In the genomic region with DNA sequence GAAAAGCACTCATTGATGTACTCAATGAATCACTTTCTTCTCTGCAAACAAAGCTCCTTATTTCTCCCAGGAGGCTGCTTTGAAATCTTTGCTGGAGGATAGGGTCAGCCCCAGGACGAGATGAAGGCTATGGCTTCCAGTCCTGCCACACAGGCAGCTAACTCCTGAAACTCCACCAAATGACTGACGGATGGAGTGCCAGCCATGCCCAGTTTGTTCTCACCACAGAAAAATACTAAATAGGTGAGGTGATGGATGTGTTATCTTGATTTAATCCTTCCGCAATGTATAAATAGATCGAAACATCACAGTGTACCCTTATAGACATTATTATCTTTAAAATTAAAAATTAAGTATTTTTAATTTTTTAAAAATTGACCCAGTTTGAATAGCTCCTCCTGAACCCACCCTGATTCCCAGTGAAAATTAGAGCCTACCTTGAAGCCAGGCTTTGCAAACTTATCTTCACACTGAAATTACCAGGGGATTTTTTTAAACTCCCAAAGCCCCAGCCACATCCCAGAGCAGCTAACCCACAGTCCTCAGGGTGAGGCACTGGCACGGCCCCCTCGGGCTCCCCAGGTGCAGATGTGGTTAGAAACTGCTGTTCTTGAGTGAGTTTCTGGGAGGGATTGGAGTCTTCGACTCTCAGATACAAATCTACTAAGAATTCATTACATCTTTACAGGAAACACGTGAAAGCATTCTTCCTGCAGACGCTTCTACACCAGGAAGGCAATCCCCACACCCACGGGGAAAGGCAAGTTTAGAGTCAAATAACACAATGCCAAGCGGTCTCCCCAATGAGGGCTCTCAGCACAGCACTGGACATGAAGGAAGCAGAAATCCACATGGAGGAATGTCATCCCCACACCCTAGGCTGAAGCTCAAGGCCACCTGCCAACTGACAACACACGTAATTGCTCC, we compare ENCODE assay signal across 23 cellular contexts.
"Had no signal": no experiment of that assay in that cellular context is flagged by ENCODE, and none has a peak within 500 bp of the region (broad histone marks: within the 10 kb centered on the region; RNA-seq: fewer than 3 reads in every experiment).

No MANE protein-coding gene starts in this region.

- H3K4me3 ChIP-seq: esophagus squamous epithelium, left ventricle myocardium inferior, mucosa of descending colon, tibial nerve, uterus had no signal

- H3K9me3 ChIP-seq: esophagus squamous epithelium, left ventricle myocardium inferior, mucosa of descending colon, neutrophil, uterus had no signal

- H3K4me1 ChIP-seq: esophagus squamous epithelium, left ventricle myocardium inferior, parathyroid adenoma, tibial nerve, uterus had no signal

- H3K36me3 ChIP-seq: esophagus squamous epithelium, left ventricle myocardium inferior, neutrophil, tibial nerve, uterus had no signal

- H3K9ac ChIP-seq: parathyroid adenoma had no signal

- H3K27me3 ChIP-seq: esophagus squamous epithelium, neutrophil, tibial nerve, uterus had no signal

- H3K27ac ChIP-seq: esophagus squamous epithelium, left ventricle myocardium inferior, neutrophil, parathyroid adenoma, tibial nerve, uterus had no signal

- H2AFZ ChIP-seq: parathyroid adenoma had no signal

- DNase-seq: activated B cell treated with CpG ODN at 0.5 μM for 24 hours; activated CD4-positive, alpha-beta memory T cell treated with anti-CD3 and anti-CD28 coated beads, Interleukin-2, amount 10 ng/mL, durations not matched to agents 7 days and 5 days; activated CD4-positive, alpha-beta T cell treated with anti-CD3 and anti-CD28 coated beads for 4 hours; activated naive CD4-positive, alpha-beta T cell; activated naive CD8-positive, alpha-beta T cell treated with anti-CD3 and anti-CD28 coated beads for 36 hours; activated T-cell treated with anti-CD3 and anti-CD28 coated beads, Interleukin-2, amount 50 U/mL, for 1 hour; amniotic stem cell; caudate nucleus; effector memory CD8-positive, alpha-beta T cell; esophagus squamous epithelium; immature natural killer cell; kidney glomerular epithelial cell; left ventricle myocardium inferior; mammary epithelial cell; mucosa of descending colon; naive B cell; right cardiac atrium; stimulated activated CD4-positive, alpha-beta T cell treated with anti-CD3 and anti-CD28 coated beads, Interleukin-2, amount 100 ng/mL, for 24 hours; T-helper 9 cell; uterus had no signal
